Comparison of ENCODE assay signal across 1 cellular context in the genomic region with DNA sequence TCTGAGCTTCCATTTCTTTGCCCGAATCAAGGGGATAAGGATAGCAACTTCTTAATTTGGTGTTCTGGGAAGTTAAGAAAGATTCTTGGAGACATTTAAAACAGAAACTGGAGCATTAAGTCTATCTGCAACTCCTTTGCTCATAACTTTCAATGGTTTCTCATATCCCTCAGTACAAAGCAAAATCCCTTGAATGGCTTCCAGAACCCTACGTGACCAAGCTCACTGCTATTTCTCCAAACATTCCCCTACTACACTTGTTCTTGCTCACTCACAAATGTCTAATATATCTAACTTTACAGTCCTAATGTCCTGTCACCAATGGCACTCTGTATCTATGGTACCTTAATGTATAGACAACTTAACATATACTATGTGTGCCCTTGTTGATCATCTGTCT.
TF ChIP-seq lines count a peak whose summit lies in the region.

No MANE protein-coding gene starts in this region.

TF ChIP-seq in GM23338, 12 proteins besides CTCF, POLR2A, EP300 and RAD21 (continued from another document):
- TF ChIP-seq, protein P1, sequence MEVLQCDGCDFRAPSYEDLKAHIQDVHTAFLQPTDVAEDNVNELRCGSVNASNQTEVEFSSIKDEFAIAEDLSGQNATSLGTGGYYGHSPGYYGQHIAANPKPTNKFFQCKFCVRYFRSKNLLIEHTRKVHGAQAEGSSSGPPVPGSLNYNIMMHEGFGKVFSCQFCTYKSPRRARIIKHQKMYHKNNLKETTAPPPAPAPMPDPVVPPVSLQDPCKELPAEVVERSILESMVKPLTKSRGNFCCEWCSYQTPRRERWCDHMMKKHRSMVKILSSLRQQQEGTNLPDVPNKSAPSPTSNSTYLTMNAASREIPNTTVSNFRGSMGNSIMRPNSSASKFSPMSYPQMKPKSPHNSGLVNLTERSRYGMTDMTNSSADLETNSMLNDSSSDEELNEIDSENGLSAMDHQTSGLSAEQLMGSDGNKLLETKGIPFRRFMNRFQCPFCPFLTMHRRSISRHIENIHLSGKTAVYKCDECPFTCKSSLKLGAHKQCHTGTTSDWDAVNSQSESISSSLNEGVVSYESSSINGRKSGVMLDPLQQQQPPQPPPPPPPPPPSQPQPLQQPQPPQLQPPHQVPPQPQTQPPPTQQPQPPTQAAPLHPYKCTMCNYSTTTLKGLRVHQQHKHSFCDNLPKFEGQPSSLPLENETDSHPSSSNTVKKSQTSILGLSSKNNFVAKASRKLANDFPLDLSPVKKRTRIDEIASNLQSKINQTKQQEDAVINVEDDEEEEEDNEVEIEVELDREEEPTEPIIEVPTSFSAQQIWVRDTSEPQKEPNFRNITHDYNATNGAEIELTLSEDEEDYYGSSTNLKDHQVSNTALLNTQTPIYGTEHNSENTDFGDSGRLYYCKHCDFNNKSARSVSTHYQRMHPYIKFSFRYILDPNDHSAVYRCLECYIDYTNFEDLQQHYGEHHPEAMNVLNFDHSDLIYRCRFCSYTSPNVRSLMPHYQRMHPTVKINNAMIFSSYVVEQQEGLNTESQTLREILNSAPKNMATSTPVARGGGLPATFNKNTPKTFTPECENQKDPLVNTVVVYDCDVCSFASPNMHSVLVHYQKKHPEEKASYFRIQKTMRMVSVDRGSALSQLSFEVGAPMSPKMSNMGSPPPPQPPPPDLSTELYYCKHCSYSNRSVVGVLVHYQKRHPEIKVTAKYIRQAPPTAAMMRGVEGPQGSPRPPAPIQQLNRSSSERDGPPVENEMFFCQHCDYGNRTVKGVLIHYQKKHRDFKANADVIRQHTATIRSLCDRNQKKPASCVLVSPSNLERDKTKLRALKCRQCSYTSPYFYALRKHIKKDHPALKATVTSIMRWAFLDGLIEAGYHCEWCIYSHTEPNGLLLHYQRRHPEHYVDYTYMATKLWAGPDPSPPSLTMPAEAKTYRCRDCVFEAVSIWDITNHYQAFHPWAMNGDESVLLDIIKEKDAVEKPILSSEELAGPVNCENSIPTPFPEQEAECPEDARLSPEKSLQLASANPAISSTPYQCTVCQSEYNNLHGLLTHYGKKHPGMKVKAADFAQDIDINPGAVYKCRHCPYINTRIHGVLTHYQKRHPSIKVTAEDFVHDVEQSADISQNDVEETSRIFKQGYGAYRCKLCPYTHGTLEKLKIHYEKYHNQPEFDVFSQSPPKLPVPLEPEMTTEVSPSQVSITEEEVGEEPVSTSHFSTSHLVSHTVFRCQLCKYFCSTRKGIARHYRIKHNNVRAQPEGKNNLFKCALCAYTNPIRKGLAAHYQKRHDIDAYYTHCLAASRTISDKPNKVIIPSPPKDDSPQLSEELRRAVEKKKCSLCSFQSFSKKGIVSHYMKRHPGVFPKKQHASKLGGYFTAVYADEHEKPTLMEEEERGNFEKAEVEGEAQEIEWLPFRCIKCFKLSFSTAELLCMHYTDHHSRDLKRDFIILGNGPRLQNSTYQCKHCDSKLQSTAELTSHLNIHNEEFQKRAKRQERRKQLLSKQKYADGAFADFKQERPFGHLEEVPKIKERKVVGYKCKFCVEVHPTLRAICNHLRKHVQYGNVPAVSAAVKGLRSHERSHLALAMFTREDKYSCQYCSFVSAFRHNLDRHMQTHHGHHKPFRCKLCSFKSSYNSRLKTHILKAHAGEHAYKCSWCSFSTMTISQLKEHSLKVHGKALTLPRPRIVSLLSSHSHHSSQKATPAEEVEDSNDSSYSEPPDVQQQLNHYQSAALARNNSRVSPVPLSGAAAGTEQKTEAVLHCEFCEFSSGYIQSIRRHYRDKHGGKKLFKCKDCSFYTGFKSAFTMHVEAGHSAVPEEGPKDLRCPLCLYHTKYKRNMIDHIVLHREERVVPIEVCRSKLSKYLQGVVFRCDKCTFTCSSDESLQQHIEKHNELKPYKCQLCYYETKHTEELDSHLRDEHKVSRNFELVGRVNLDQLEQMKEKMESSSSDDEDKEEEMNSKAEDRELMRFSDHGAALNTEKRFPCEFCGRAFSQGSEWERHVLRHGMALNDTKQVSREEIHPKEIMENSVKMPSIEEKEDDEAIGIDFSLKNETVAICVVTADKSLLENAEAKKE (CRISPR knock-in tag; IDR thresholded peaks at IDR 0.05): no peak
- TF ChIP-seq, protein P2, sequence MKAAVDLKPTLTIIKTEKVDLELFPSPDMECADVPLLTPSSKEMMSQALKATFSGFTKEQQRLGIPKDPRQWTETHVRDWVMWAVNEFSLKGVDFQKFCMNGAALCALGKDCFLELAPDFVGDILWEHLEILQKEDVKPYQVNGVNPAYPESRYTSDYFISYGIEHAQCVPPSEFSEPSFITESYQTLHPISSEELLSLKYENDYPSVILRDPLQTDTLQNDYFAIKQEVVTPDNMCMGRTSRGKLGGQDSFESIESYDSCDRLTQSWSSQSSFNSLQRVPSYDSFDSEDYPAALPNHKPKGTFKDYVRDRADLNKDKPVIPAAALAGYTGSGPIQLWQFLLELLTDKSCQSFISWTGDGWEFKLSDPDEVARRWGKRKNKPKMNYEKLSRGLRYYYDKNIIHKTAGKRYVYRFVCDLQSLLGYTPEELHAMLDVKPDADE (IDR thresholded peaks at IDR 0.05): no peak
